23 cellular contexts compared by ENCODE assay signal in the genomic region with DNA sequence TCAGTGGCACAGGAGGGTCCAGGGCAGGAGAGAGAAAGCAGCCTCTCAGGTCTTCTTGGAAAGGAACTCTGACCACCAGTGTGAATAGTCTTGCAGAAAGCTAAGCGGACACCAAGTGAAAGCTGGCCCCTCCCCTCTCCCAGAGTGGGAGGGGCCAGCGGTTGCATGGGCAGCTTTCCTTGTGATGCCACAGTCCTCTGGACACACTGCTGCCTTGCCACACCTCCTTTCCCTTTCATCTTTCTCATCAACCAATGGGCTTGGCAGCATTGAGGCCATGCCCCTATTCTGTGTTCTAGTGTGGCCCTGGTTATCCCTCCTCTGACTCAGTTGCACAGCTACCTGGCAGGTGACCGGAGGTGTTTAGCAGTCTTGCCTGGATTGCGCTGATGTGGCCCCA. TPM values are rescaled to one million over a fixed set of nuclear protein-coding genes. Genes with fewer than 3 reads are reported as not detected.
DNase-seq lines count a peak whose midpoint lies in the region; ATAC-seq and TF ChIP-seq lines count a peak whose summit lies in the region.
"Had no signal": no experiment of that assay in that cellular context is flagged by ENCODE, and none has a peak within 500 bp of the region (broad histone marks: within the 10 kb centered on the region; RNA-seq: fewer than 3 reads in every experiment).

No MANE protein-coding gene starts in this region.

- no peaks in the 10 kb centered on the region for H3K4me1 ChIP-seq in A673 (ENCODE audit: insufficient read depth, low read length, poor library complexity, severe bottlenecking)
- H3K4me1 ChIP-seq in GM23248 (ENCODE audit: insufficient read depth), result no peaks in the 10 kb centered on the region
- H3K4me1 ChIP-seq: suprapubic skin had no signal

- in situ Hi-C loops in GM23248 (cut with MboI), result no loop called here

- peak; percentile 21 for DNase-seq in A673 (ENCODE audit: low spot score)
- DNase-seq in GM23248, result peak; percentile 20
- peak; percentile 12 for DNase-seq in SK-N-DZ (ENCODE audit: low spot score)
- peak; percentile 63 for DNase-seq in iPS DF 19.7 (ENCODE audit: low read depth, low spot score)
- no peak for DNase-seq in activated naive CD4-positive, alpha-beta T cell treated with anti-CD3 and anti-CD28 coated beads, Interleukin-2, amount 10 ng/mL, durations not matched to agents 7 days and 5 days
- no peak for DNase-seq in D341Med (ENCODE audit: low spot score)
- DNase-seq in anterior cingulate cortex (lab: John Stamatoyannopoulos, UW), result no peak
- DNase-seq: activated CD4-positive, alpha-beta T cell treated with anti-CD3 and anti-CD28 coated beads, Interleukin-2, amount 50 U/mL, for 48 hours; activated naive CD8-positive, alpha-beta T cell treated with anti-CD3 and anti-CD28 coated beads, Interleukin-2, amount 10 ng/mL, durations not matched to agents 7 days and 5 days; AML-193; dermis blood vessel endothelial cell; erythroblast; IMR-90; NCI-H2081 treated with DMSO at 0.1 percent for 48 hours; NCI-H526; PC-3 had no signal

- no peaks in the 10 kb centered on the region for H3K9me2 ChIP-seq in GM23248 (ENCODE audit: insufficient read depth)

- CTCF ChIA-PET in A673 (lab: Charles Lee), result no interaction called here
- CTCF ChIA-PET in activated naive CD4-positive, alpha-beta T cell treated with anti-CD3 and anti-CD28 coated beads, Interleukin-2, amount 10 ng/mL, durations not matched to agents 7 days and 5 days (lab: Charles Lee), result no interaction called here

- peaks cover 13% of the 10 kb centered on the region for H3K27me3 Mint-ChIP-seq in activated naive CD4-positive, alpha-beta T cell treated with anti-CD3 and anti-CD28 coated beads, Interleukin-2, amount 10 ng/mL, durations not matched to agents 7 days and 5 days

- ATAC-seq in GM18873 (IDR thresholded peaks at IDR 0.05; ENCODE audit: low FRiP score, unreplicated experiment), result no peak
- ATAC-seq: PC-3 had no signal

- no peak for TF ChIP-seq CTCF in A673 (conservative IDR thresholded peaks at IDR 0.05; ENCODE audit: low read depth, low read length)

- no peak overlapping the region for H3K27ac ChIP-seq in A673 (ENCODE audit: low read depth, low read length, poor library complexity, severe bottlenecking)
- H3K27ac ChIP-seq in GM23248, result no peak overlapping the region
- H3K27ac ChIP-seq: suprapubic skin had no signal

- no peak overlapping the region for H2AFZ ChIP-seq in GM23248

- no peaks in the 10 kb centered on the region for H3K27me3 ChIP-seq in A673 (replicated peaks; ENCODE audit: insufficient read depth, low read depth, low read length, poor library complexity)
- H3K27me3 ChIP-seq in GM23248 (replicated peaks; ENCODE audit: insufficient read depth), result no peaks in the 10 kb centered on the region
- H3K27me3 ChIP-seq: suprapubic skin had no signal

- no peak overlapping the region for H3K4me3 Mint-ChIP-seq in activated naive CD4-positive, alpha-beta T cell treated with anti-CD3 and anti-CD28 coated beads, Interleukin-2, amount 10 ng/mL, durations not matched to agents 7 days and 5 days
- H3K4me3 Mint-ChIP-seq: activated naive CD8-positive, alpha-beta T cell treated with anti-CD3 and anti-CD28 coated beads, Interleukin-2, amount 10 ng/mL, durations not matched to agents 7 days and 5 days; activated T-helper 1 cell treated with anti-CD3 and anti-CD28 coated beads, Interleukin-12 subunit alpha, Interleukin-12 subunit beta, Interleukin-2, Interleukin-4 antibody, amounts not matched to agents 30 ng/mL and 10 ng/mL and 1 ng/mL, durations not matched to agents 14 hours and 24 hours and 36 hours; memory B cell; natural killer cell treated with Interleukin-12 subunit alpha and Interleukin-12 subunit beta and Interleukin-15 and Interleukin-18, amount 100 ng/mL, for 72 hours had no signal

- WGBS in GM23248 (ENCODE audit: low coverage in 1 of 2, low lambda C conversion rate in 2 of 2, missing lambda C conversion rate in 2 of 2), 2 experiments, result 85 to 90% methylated on average over 4 of the region's 4 CpGs

- no peaks in the 10 kb centered on the region for H3F3A ChIP-seq in GM23248 (ENCODE audit: insufficient read depth)

- no peaks in the 10 kb centered on the region for H4K20me1 ChIP-seq in GM23248 (ENCODE audit: insufficient read depth)

- no peaks in the 10 kb centered on the region for H3K9me3 Mint-ChIP-seq in activated naive CD4-positive, alpha-beta T cell treated with anti-CD3 and anti-CD28 coated beads, Interleukin-2, amount 10 ng/mL, durations not matched to agents 7 days and 5 days
- H3K9me3 Mint-ChIP-seq: activated naive CD8-positive, alpha-beta T cell treated with anti-CD3 and anti-CD28 coated beads, Interleukin-2, amount 10 ng/mL, durations not matched to agents 7 days and 5 days; activated T-helper 1 cell treated with anti-CD3 and anti-CD28 coated beads, Interleukin-12 subunit alpha, Interleukin-12 subunit beta, Interleukin-2, Interleukin-4 antibody, amounts not matched to agents 30 ng/mL and 10 ng/mL and 1 ng/mL, durations not matched to agents 14 hours and 24 hours and 36 hours; memory B cell; natural killer cell treated with Interleukin-12 subunit alpha and Interleukin-12 subunit beta and Interleukin-15 and Interleukin-18, amount 100 ng/mL, for 72 hours had no signal

- H3K4me3 ChIP-seq in A673 (ENCODE audit: low read depth, low read length, poor library complexity, severe bottlenecking) (no peak overlapping the region), GM23248 (no peak overlapping the region)
- H3K4me3 ChIP-seq: suprapubic skin had no signal

- intact Hi-C loops in A673 (cut with micrococcal nuclease; ENCODE audit: unreplicated experiment), result no loop called here

- no peaks in the 10 kb centered on the region for H3K9me3 ChIP-seq in A673 (ENCODE audit: low read depth, low read length, poor library complexity, severe bottlenecking)
- no peaks in the 10 kb centered on the region for H3K9me3 ChIP-seq in GM23248 (ENCODE audit: low read depth)
- H3K9me3 ChIP-seq: suprapubic skin had no signal

- POLR2A ChIA-PET in A673 (lab: Charles Lee; ENCODE audit: low non-redundant PET), result no interaction called here

- H3K4me1 Mint-ChIP-seq in activated naive CD4-positive, alpha-beta T cell treated with anti-CD3 and anti-CD28 coated beads, Interleukin-2, amount 10 ng/mL, durations not matched to agents 7 days and 5 days, result no peaks in the 10 kb centered on the region
- H3K4me1 Mint-ChIP-seq: activated naive CD8-positive, alpha-beta T cell treated with anti-CD3 and anti-CD28 coated beads, Interleukin-2, amount 10 ng/mL, durations not matched to agents 7 days and 5 days had no signal

- no peaks in the 10 kb centered on the region for H3K36me3 Mint-ChIP-seq in activated naive CD4-positive, alpha-beta T cell treated with anti-CD3 and anti-CD28 coated beads, Interleukin-2, amount 10 ng/mL, durations not matched to agents 7 days and 5 days
- H3K36me3 Mint-ChIP-seq: activated naive CD8-positive, alpha-beta T cell treated with anti-CD3 and anti-CD28 coated beads, Interleukin-2, amount 10 ng/mL, durations not matched to agents 7 days and 5 days; natural killer cell treated with Interleukin-12 subunit alpha and Interleukin-12 subunit beta and Interleukin-15 and Interleukin-18, amount 100 ng/mL, for 72 hours had no signal

- H3K36me3 ChIP-seq in A673 (ENCODE audit: insufficient read depth, low read length, poor library complexity, severe bottlenecking) (no peaks in the 10 kb centered on the region), GM23248 (ENCODE audit: low read depth) (no peaks in the 10 kb centered on the region)
- H3K36me3 ChIP-seq: suprapubic skin had no signal

- H3K27ac Mint-ChIP-seq in activated naive CD4-positive, alpha-beta T cell treated with anti-CD3 and anti-CD28 coated beads, Interleukin-2, amount 10 ng/mL, durations not matched to agents 7 days and 5 days, result no peak overlapping the region
- H3K27ac Mint-ChIP-seq: activated naive CD8-positive, alpha-beta T cell treated with anti-CD3 and anti-CD28 coated beads, Interleukin-2, amount 10 ng/mL, durations not matched to agents 7 days and 5 days; activated T-helper 1 cell treated with anti-CD3 and anti-CD28 coated beads, Interleukin-12 subunit alpha, Interleukin-12 subunit beta, Interleukin-2, Interleukin-4 antibody, amounts not matched to agents 30 ng/mL and 10 ng/mL and 1 ng/mL, durations not matched to agents 14 hours and 24 hours and 36 hours; memory B cell; natural killer cell treated with Interleukin-12 subunit alpha and Interleukin-12 subunit beta and Interleukin-15 and Interleukin-18, amount 100 ng/mL, for 72 hours had no signal

- no TSS peak for BruUV-seq in A673 (replicated peaks; lab: Mats Ljungman, UMichigan)

- no peak overlapping the region for H3K4me2 ChIP-seq in GM23248 (ENCODE audit: unreplicated experiment)

- H3K79me2 ChIP-seq in GM23248 (ENCODE audit: insufficient read depth), result no peaks in the 10 kb centered on the region

- no peak overlapping the region for H3K9ac ChIP-seq in GM23248

RNA-seq across cellular contexts. Expression of a gene that starts 49.7 kb away (rescaled TPM):
- total RNA-seq in A673 (2021), result 0.20 TPM in 1 of 2 replicates, not detected in the other
- not detected in 2 replicates for total RNA-seq in GM23248 (2014; rRNA removed; shearing (Covaris generic))
- polyA plus RNA-seq in GM23248 (2016; fragmentation: Nextera tagmentation; extraction: Ambion mirVana), result not detected in 2 replicates
- polyA plus RNA-seq in SK-N-DZ (2014; cell fraction: cytosol; rRNA removed), result not detected in 2 replicates
- polyA plus RNA-seq in SK-N-DZ (2014; cell fraction: nucleus; rRNA removed), result not detected in 2 replicates
- total RNA-seq: activated naive CD8-positive, alpha-beta T cell treated with anti-CD3 and anti-CD28 coated beads, Interleukin-2, amount 10 ng/mL, durations not matched to agents 7 days and 5 days; activated T-helper 1 cell treated with anti-CD3 and anti-CD28 coated beads, Interleukin-12 subunit alpha, Interleukin-12 subunit beta, Interleukin-2, Interleukin-4 antibody, amounts not matched to agents 30 ng/mL and 10 ng/mL and 1 ng/mL, durations not matched to agents 14 hours and 24 hours and 36 hours; dermis blood vessel endothelial cell; glomerular endothelial cell; IMR-90; natural killer cell treated with Interleukin-12 subunit alpha and Interleukin-12 subunit beta and Interleukin-15 and Interleukin-18, amount 100 ng/mL, for 72 hours; pulmonary artery endothelial cell had no signal
- polyA plus RNA-seq: IMR-90 had no signal

Comparison
In these comparisons a context has a peak if more than half of its experiments do, and no peak if none do; other contexts are left out.
1. DNase-seq: peak in A673 (single experiment), GM23248 (single experiment), SK-N-DZ (single experiment) and iPS DF 19.7 (single experiment); none in activated naive CD4-positive, alpha-beta T cell treated with anti-CD3 and anti-CD28 coated beads, Interleukin-2, amount 10 ng/mL, durations not matched to agents 7 days and 5 days (single experiment), D341Med (single experiment) and anterior cingulate cortex (0 of 58).